In the genomic region with DNA sequence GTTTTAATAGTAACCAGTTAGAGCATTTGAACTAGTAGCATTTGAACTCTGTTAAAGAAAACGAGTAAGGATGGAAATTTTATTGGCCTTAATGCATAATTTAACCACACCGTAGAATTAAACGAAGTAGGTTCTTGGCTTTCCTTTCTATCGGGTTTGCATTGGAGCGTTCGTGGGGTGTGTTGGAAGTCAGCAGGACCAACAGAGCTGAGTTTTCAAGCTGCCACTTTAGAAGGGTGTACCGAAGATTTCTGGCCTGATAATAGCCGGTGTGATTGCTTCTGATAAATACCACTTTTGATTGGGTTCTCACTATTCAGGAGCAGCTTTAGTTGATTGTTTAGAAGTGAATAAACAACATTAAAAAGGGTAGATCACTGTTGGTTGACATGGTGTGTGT, we compare ENCODE assay signal across 8 cellular contexts. TPM values are rescaled to one million over a fixed set of nuclear protein-coding genes. Genes with fewer than 3 reads are reported as not detected.
A peak's percentile ranks its signal among the peaks of the same experiment; 100 is the strongest.
DNase-seq lines count a peak whose midpoint lies in the region; ATAC-seq and TF ChIP-seq lines count a peak whose summit lies in the region.

No MANE protein-coding gene starts in this region.

- WGBS in gastroesophageal sphincter (ENCODE audit: low coverage in 1 of 2), 2 donors = 2 to 7% methylated on average over 8 of the region's 8 CpGs

- no peak for ATAC-seq in left cardiac atrium
- no peak for ATAC-seq in T-cell (replicated peaks in 1 of 4)
- no peak for ATAC-seq in gastroesophageal sphincter
- ATAC-seq in gastrocnemius medialis = no peak
- ATAC-seq in GM21619 (IDR thresholded peaks at IDR 0.05; ENCODE audit: unreplicated experiment) = no peak
- ATAC-seq in GM21723 (IDR thresholded peaks at IDR 0.05; ENCODE audit: unreplicated experiment) = no peak
- no peak for ATAC-seq in HG02870 (IDR thresholded peaks at IDR 0.05; ENCODE audit: unreplicated experiment)

- TF ChIP-seq POLR2A in gastroesophageal sphincter (IDR thresholded peaks at IDR 0.05) (no peak), gastrocnemius medialis (IDR thresholded peaks at IDR 0.05) (no peak)

- H3K4me1 ChIP-seq in right atrium auricular region (peaks cover 0 to 15% of the 10 kb centered on the region in 2 donors), gastroesophageal sphincter (peaks cover 0 to 18% (median 0%) of the 10 kb centered on the region in 3 donors), gastrocnemius medialis (peaks cover 5 to 9% of the 10 kb centered on the region in 2 donors)

- H3K27ac ChIP-seq in right atrium auricular region = peak overlapping the region in 1 of 2 donors; percentile 84
- peak overlapping the region; percentile 80 to 95 (median 90) for H3K27ac ChIP-seq in gastroesophageal sphincter
- H3K27ac ChIP-seq in gastrocnemius medialis = peak overlapping the region; percentile 73 to 81 (median 77)

- H3K9me3 ChIP-seq in right atrium auricular region (no peaks in the 10 kb centered on the region), gastroesophageal sphincter (no peaks in the 10 kb centered on the region), gastrocnemius medialis (no peaks in the 10 kb centered on the region)

- TF ChIP-seq CTCF in right atrium auricular region (IDR thresholded peaks at IDR 0.05) (no peak), gastroesophageal sphincter (IDR thresholded peaks at IDR 0.05) (no peak), gastrocnemius medialis (IDR thresholded peaks at IDR 0.05 in 4 of 5, conservative IDR thresholded peaks at IDR 0.05 in 1 of 5) (no peak)

- H3K27me3 Mint-ChIP-seq in T-cell = peaks cover 0 to 2% of the 10 kb centered on the region in 2 donors

- POLR2A ChIA-PET in T-cell (lab: Charles Lee) = interaction anchor here in 1 of 2 donors (0.6 to 0.8 kb wide), 2 partner anchors 19 to 180 kb away, joined by 3 to 4 read pairs; no protein-coding TSS in a partner anchor

- DNase-seq in right atrium auricular region (ENCODE audit: low spot score) (no peak), left cardiac atrium (no peak), T-cell (no peak), gastrocnemius medialis (no peak)

- H3K4me3 ChIP-seq in right atrium auricular region (peak overlapping the region; percentile 66 to 95), gastroesophageal sphincter (peak overlapping the region; percentile 83 to 88), gastrocnemius medialis (peak overlapping the region; percentile 79 to 96 (median 84))

- H3K9me3 Mint-ChIP-seq in T-cell = no peaks in the 10 kb centered on the region

- no peaks in the 10 kb centered on the region for H3K36me3 ChIP-seq in right atrium auricular region
- no peaks in the 10 kb centered on the region for H3K36me3 ChIP-seq in gastroesophageal sphincter
- no peaks in the 10 kb centered on the region for H3K36me3 ChIP-seq in gastrocnemius medialis

- no peaks in the 10 kb centered on the region for H3K36me3 Mint-ChIP-seq in T-cell

- H3K27me3 ChIP-seq in right atrium auricular region = no peaks in the 10 kb centered on the region
- H3K27me3 ChIP-seq in gastroesophageal sphincter = no peaks in the 10 kb centered on the region
- no peaks in the 10 kb centered on the region for H3K27me3 ChIP-seq in gastrocnemius medialis

- H3K4me3 Mint-ChIP-seq in T-cell = peak overlapping the region; percentile 89 to 93 (median 92)

- intact Hi-C loops in left cardiac atrium (cut with DNase I) (loop anchor here in 1 of 2 donors (5.0 kb wide), 1 partner anchor 36 kb away; no protein-coding TSS in a partner anchor), gastrocnemius medialis (cut with DNase I; ENCODE audit: low total_unique reads) (loop anchor here (1.0 to 2.0 kb wide), 2 partner anchors 19 to 47 kb away; no protein-coding TSS in a partner anchor)

- CTCF ChIA-PET in T-cell (lab: Charles Lee) = interaction anchor here (0.5 to 1.0 kb wide), 3 partner anchors 184 to 524 kb away, joined by 3 read pairs; a partner anchor contains a TSS

- TF ChIP-seq EP300 in gastroesophageal sphincter (IDR thresholded peaks at IDR 0.05) = no peak

- peak overlapping the region in 1 of 2 donors; percentile 34 for H3K27ac Mint-ChIP-seq in T-cell

- in situ Hi-C loops in gastrocnemius medialis (cut with MboI; ENCODE audit: low sequenced_read_pairs in 4 of 4) = no loop called here

- H3K4me1 Mint-ChIP-seq in T-cell = peaks cover 8 to 18% (median 9%) of the 10 kb centered on the region in 3 donors

RNA-seq across cellular contexts. Expression of a gene that starts 1.1 kb away (rescaled TPM):
- total RNA-seq in right atrium auricular region (10 to 100 TPM in 1 of 2 donors, 1 to 10 TPM in 1; 7.9 to 17.2 TPM), left cardiac atrium (10 to 100 TPM in 1 of 2 donors, 1 to 10 TPM in 1; 9.9 to 11.8 TPM), T-cell (1 to 10 TPM; 1.6 to 2.4 (median 2.0) TPM), gastroesophageal sphincter (100 to 1,000 TPM in 1 of 4 donors, 10 to 100 TPM in 3; 39.4 to 106 (median 99.2) TPM), gastrocnemius medialis (10 to 100 TPM in 2 of 4 donors, 1 to 10 TPM in 2; 7.0 to 51.4 (median 13.0) TPM)

RNA-seq across cellular contexts. Expression of a gene that starts 21.0 kb away (rescaled TPM):
- total RNA-seq in right atrium auricular region (not detected), left cardiac atrium (not detected), T-cell (not detected), gastroesophageal sphincter (1 to 10 TPM in 2 of 4 donors, under 1 TPM in 2; 0.27 to 2.5 (median 1.1) TPM), gastrocnemius medialis (1 to 10 TPM in 1 of 4 donors, under 1 TPM in 1, not detected in 2; 0.67 to 3.9 TPM)
